ENCODE assay signal across 21 cellular contexts in genomic region chr18:78939105-78939504, GRCh38. TPM values are rescaled to one million over a fixed set of nuclear protein-coding genes. Genes with fewer than 3 reads are reported as not detected.
DNase-seq lines count a peak whose midpoint lies in the region; ATAC-seq and TF ChIP-seq lines count a peak whose summit lies in the region.
"Had no signal": no experiment of that assay in that cellular context is flagged by ENCODE, and none has a peak within 500 bp of the region (broad histone marks: within the 10 kb centered on the region; RNA-seq: fewer than 3 reads in every experiment).

No MANE protein-coding gene starts in this region.

- no peak overlapping the region for H3K27ac ChIP-seq in upper lobe of left lung
- H3K27ac ChIP-seq: heart right ventricle, psoas muscle, spleen, thoracic aorta had no signal

- no peak for TF ChIP-seq CTCF in upper lobe of left lung (IDR thresholded peaks at IDR 0.05)

- no peaks in the 10 kb centered on the region for H3K27me3 Mint-ChIP-seq in activated naive CD4-positive, alpha-beta T cell treated with anti-CD3 and anti-CD28 coated beads, Interleukin-2, amount 10 ng/mL, durations not matched to agents 7 days and 5 days

- ATAC-seq in GM18517 (IDR thresholded peaks at IDR 0.05; ENCODE audit: unreplicated experiment) (no peak), upper lobe of left lung (ENCODE audit: low FRiP score in 2 of 2) (no peak)
- ATAC-seq: heart right ventricle, natural killer cell, psoas muscle had no signal

- H3K36me3 Mint-ChIP-seq in activated naive CD4-positive, alpha-beta T cell treated with anti-CD3 and anti-CD28 coated beads, Interleukin-2, amount 10 ng/mL, durations not matched to agents 7 days and 5 days, result no peaks in the 10 kb centered on the region
- H3K36me3 Mint-ChIP-seq: activated naive CD8-positive, alpha-beta T cell; natural killer cell had no signal

- 74 to 78% methylated on average over 5 of the region's 5 CpGs for WGBS in upper lobe of left lung, 2 donors

- no peak for TF ChIP-seq EP300 in upper lobe of left lung (IDR thresholded peaks at IDR 0.05)

- no peaks in the 10 kb centered on the region for H3K36me3 ChIP-seq in upper lobe of left lung
- H3K36me3 ChIP-seq: HAP-1, heart right ventricle, spleen, thoracic aorta had no signal

- CTCF ChIA-PET in activated naive CD4-positive, alpha-beta T cell treated with anti-CD3 and anti-CD28 coated beads, Interleukin-2, amount 10 ng/mL, durations not matched to agents 7 days and 5 days (lab: Charles Lee), result no interaction called here

- no peaks in the 10 kb centered on the region for H3K4me1 ChIP-seq in upper lobe of left lung
- H3K4me1 ChIP-seq: HAP-1, heart right ventricle, psoas muscle, spleen had no signal

- no peaks in the 10 kb centered on the region for H3K9me3 ChIP-seq in upper lobe of left lung
- H3K9me3 ChIP-seq: heart right ventricle, psoas muscle, spleen, thoracic aorta had no signal

- H3K4me3 ChIP-seq in upper lobe of left lung, result no peak overlapping the region
- H3K4me3 ChIP-seq: HAP-1, heart right ventricle, psoas muscle, spleen, thoracic aorta had no signal

- no peak overlapping the region for H3K4me3 Mint-ChIP-seq in activated naive CD4-positive, alpha-beta T cell treated with anti-CD3 and anti-CD28 coated beads, Interleukin-2, amount 10 ng/mL, durations not matched to agents 7 days and 5 days
- H3K4me3 Mint-ChIP-seq: activated naive CD8-positive, alpha-beta T cell; natural killer cell had no signal

- peak; percentile 2 for DNase-seq in activated naive CD4-positive, alpha-beta T cell treated with Interleukin-2 at 50 U/mL for 16 hours
- DNase-seq in activated naive CD4-positive, alpha-beta T cell treated with anti-CD3 and anti-CD28 coated beads, Interleukin-2, amount 10 ng/mL, durations not matched to agents 7 days and 5 days, result no peak
- DNase-seq in M059J (ENCODE audit: low read depth) (peak; percentile 6), upper lobe of left lung (no peak), ureter (ENCODE audit: low spot score) (no peak)
- DNase-seq in activated CD8-positive, alpha-beta memory T cell treated with anti-CD3 and anti-CD28 coated beads for 48 hours (ENCODE audit: low read depth in 2 of 3, low spot score in 2 of 3), result peak; percentile 5 to 29 (median 6)
- peak; percentile 8 for DNase-seq in stimulated activated CD8-positive, alpha-beta memory T cell treated with anti-CD3 and anti-CD28 coated beads, Interleukin-4, amount 100 ng/mL, for 24 hours (ENCODE audit: low read depth)
- DNase-seq: effector memory CD4-positive, alpha-beta T cell; heart right ventricle; islet precursor cell; Kasumi-1; natural killer cell; NCI-H1694; NCI-H345; psoas muscle; spleen had no signal

- TF ChIP-seq POLR2A in upper lobe of left lung (IDR thresholded peaks at IDR 0.05), result no peak

- H3K9me3 Mint-ChIP-seq in activated naive CD4-positive, alpha-beta T cell treated with anti-CD3 and anti-CD28 coated beads, Interleukin-2, amount 10 ng/mL, durations not matched to agents 7 days and 5 days, result no peaks in the 10 kb centered on the region
- H3K9me3 Mint-ChIP-seq: natural killer cell had no signal

- no peak overlapping the region for H3K27ac Mint-ChIP-seq in activated naive CD4-positive, alpha-beta T cell treated with anti-CD3 and anti-CD28 coated beads, Interleukin-2, amount 10 ng/mL, durations not matched to agents 7 days and 5 days
- H3K27ac Mint-ChIP-seq: activated naive CD8-positive, alpha-beta T cell; natural killer cell had no signal

- no peaks in the 10 kb centered on the region for H3K27me3 ChIP-seq in upper lobe of left lung
- H3K27me3 ChIP-seq: spleen had no signal

- H3K4me1 Mint-ChIP-seq in activated naive CD4-positive, alpha-beta T cell treated with anti-CD3 and anti-CD28 coated beads, Interleukin-2, amount 10 ng/mL, durations not matched to agents 7 days and 5 days, result no peaks in the 10 kb centered on the region
- H3K4me1 Mint-ChIP-seq: natural killer cell had no signal

RNA-seq across cellular contexts. Expression of gene SALL3, which starts 40.5 kb away (rescaled TPM):
- not detected in 2 replicates for total RNA-seq in M059J (2014; rRNA removed; shearing (Covaris generic))
- under 1 TPM in 2 of 6 donors, not detected in 4; 0.11 to 0.24 TPM for total RNA-seq in upper lobe of left lung
- 0.44 TPM for total RNA-seq in ureter
- total RNA-seq: fibroblast of lung, natural killer cell, spleen, thoracic aorta had no signal

Comparison
In these comparisons a context has a peak if more than half of its experiments do, and no peak if none do; other contexts are left out.
1. DNase-seq: peak in activated naive CD4-positive, alpha-beta T cell treated with Interleukin-2 at 50 U/mL for 16 hours (single experiment), M059J (single experiment), activated CD8-positive, alpha-beta memory T cell treated with anti-CD3 and anti-CD28 coated beads for 48 hours (3 of 3) and stimulated activated CD8-positive, alpha-beta memory T cell treated with anti-CD3 and anti-CD28 coated beads, Interleukin-4, amount 100 ng/mL, for 24 hours (single experiment); none in activated naive CD4-positive, alpha-beta T cell treated with anti-CD3 and anti-CD28 coated beads, Interleukin-2, amount 10 ng/mL, durations not matched to agents 7 days and 5 days (single experiment), upper lobe of left lung (0 of 2) and ureter (single experiment).